In genomic region chr11:89327885-89328284, GRCh38 we compare ENCODE assay signal across 28 cellular contexts.
DNase-seq lines count a peak whose midpoint lies in the region; ATAC-seq, FAIRE-seq and TF ChIP-seq lines count a peak whose summit lies in the region.
"Had no signal": no experiment of that assay in that cellular context is flagged by ENCODE, and none has a peak within 500 bp of the region (broad histone marks: within the 10 kb centered on the region; RNA-seq: fewer than 3 reads in every experiment).

No MANE protein-coding gene starts in this region.

- no peaks in the 10 kb centered on the region for H3K9me2 ChIP-seq in MM.1S (replicated peaks; ENCODE audit: insufficient read depth, low read length)

- H3K36me3 ChIP-seq in MM.1S (replicated peaks; ENCODE audit: insufficient read depth, low read length) (no peaks in the 10 kb centered on the region), astrocyte (ENCODE audit: insufficient read depth, low read length) (no peaks in the 10 kb centered on the region), right lobe of liver (no peaks in the 10 kb centered on the region)
- H3K36me3 ChIP-seq: BLaER1, brain microvascular endothelial cell, thyroid gland had no signal

- ATAC-seq in right lobe of liver: no peak
- ATAC-seq: left lobe of liver, sciatic nerve had no signal

- H3K27ac ChIP-seq in MM.1S (ENCODE audit: low read length): no peak overlapping the region
- no peak overlapping the region for H3K27ac ChIP-seq in astrocyte (ENCODE audit: low read depth, low read length)
- H3K27ac ChIP-seq in right lobe of liver: no peak overlapping the region
- H3K27ac ChIP-seq: BLaER1, brain microvascular endothelial cell, PC-9, thyroid gland had no signal

- H3K27me3 ChIP-seq in MM.1S (replicated peaks; ENCODE audit: insufficient read depth, low read length) (no peaks in the 10 kb centered on the region), astrocyte (ENCODE audit: insufficient read depth, low read length) (no peaks in the 10 kb centered on the region), right lobe of liver (no peaks in the 10 kb centered on the region)
- H3K27me3 ChIP-seq: BLaER1, brain microvascular endothelial cell, thyroid gland had no signal

- H3K27me3 Mint-ChIP-seq in astrocyte (ENCODE audit: low read depth, unreplicated experiment): no peaks in the 10 kb centered on the region
- H3K27me3 Mint-ChIP-seq: activated CD4-positive, alpha-beta memory T cell treated with anti-CD3 and anti-CD28 coated beads for 36 hours; memory B cell; progenitor cell of endocrine pancreas had no signal

- no peaks in the 10 kb centered on the region for H3K79me2 ChIP-seq in MM.1S (ENCODE audit: low read length)
- no peaks in the 10 kb centered on the region for H3K79me2 ChIP-seq in astrocyte (ENCODE audit: insufficient read depth, low read length)

- intact Hi-C loops in right lobe of liver (cut with DNase I): no loop called here

- WGBS in right lobe of liver (ENCODE audit: insufficient coverage, low coverage, low lambda C conversion rate, missing lambda C conversion rate): 83% methylated on average over 5 of the region's 5 CpGs

- H3F3A ChIP-seq in MM.1S (ENCODE audit: insufficient read depth, low read length): no peaks in the 10 kb centered on the region

- H2AFZ ChIP-seq in MM.1S (ENCODE audit: low read length): peak overlapping the region; percentile 66; the same call in 1 of the 2 replicates
- no peak overlapping the region for H2AFZ ChIP-seq in astrocyte (ENCODE audit: low read depth, low read length)
- H2AFZ ChIP-seq: PC-9 had no signal

- no peaks in the 10 kb centered on the region for H3K4me1 ChIP-seq in MM.1S (ENCODE audit: low read length)
- H3K4me1 ChIP-seq in astrocyte (ENCODE audit: insufficient read depth, low read length): no peaks in the 10 kb centered on the region
- H3K4me1 ChIP-seq in right lobe of liver: no peaks in the 10 kb centered on the region
- H3K4me1 ChIP-seq: BLaER1, thyroid gland had no signal

- FAIRE-seq in astrocyte (lab: Jason Lieb, UNC): peak; percentile 20
- FAIRE-seq: GM12892 had no signal

- H3K9me3 ChIP-seq in MM.1S (replicated peaks; ENCODE audit: insufficient read depth, low read length) (no peaks in the 10 kb centered on the region), astrocyte (ENCODE audit: insufficient read depth, low read depth, low read length) (no peaks in the 10 kb centered on the region), right lobe of liver (no peaks in the 10 kb centered on the region)
- H3K9me3 ChIP-seq: BLaER1, thyroid gland had no signal

- H3K9me3 Mint-ChIP-seq in astrocyte (ENCODE audit: unreplicated experiment): no peaks in the 10 kb centered on the region
- H3K9me3 Mint-ChIP-seq: activated CD4-positive, alpha-beta memory T cell treated with anti-CD3 and anti-CD28 coated beads for 36 hours; activated T-helper 1 cell treated with anti-CD3 and anti-CD28 coated beads, Interleukin-12 subunit alpha, Interleukin-12 subunit beta, Interleukin-2, Interleukin-4 antibody, amounts not matched to agents 30 ng/mL and 10 ng/mL and 1 ng/mL, durations not matched to agents 14 hours and 24 hours and 36 hours; memory B cell had no signal

- H3K4me1 Mint-ChIP-seq in astrocyte (ENCODE audit: low read depth, unreplicated experiment): no peaks in the 10 kb centered on the region
- H3K4me1 Mint-ChIP-seq: memory B cell had no signal

- H3K9ac ChIP-seq in MM.1S (ENCODE audit: low read length): no peak overlapping the region; the same call in 1 of the 2 replicates
- H3K9ac ChIP-seq in astrocyte (ENCODE audit: low read length): no peak overlapping the region
- H3K9ac ChIP-seq: BLaER1 had no signal

- no peak overlapping the region for H3K27ac Mint-ChIP-seq in astrocyte (ENCODE audit: unreplicated experiment)
- H3K27ac Mint-ChIP-seq: activated CD4-positive, alpha-beta memory T cell treated with anti-CD3 and anti-CD28 coated beads for 36 hours; activated T-helper 1 cell treated with anti-CD3 and anti-CD28 coated beads, Interleukin-12 subunit alpha, Interleukin-12 subunit beta, Interleukin-2, Interleukin-4 antibody, amounts not matched to agents 30 ng/mL and 10 ng/mL and 1 ng/mL, durations not matched to agents 14 hours and 24 hours and 36 hours; memory B cell; progenitor cell of endocrine pancreas had no signal

- peaks cover 5% of the 10 kb centered on the region for H3K36me3 Mint-ChIP-seq in astrocyte (ENCODE audit: low read depth, unreplicated experiment)
- H3K36me3 Mint-ChIP-seq: activated CD4-positive, alpha-beta memory T cell treated with anti-CD3 and anti-CD28 coated beads for 36 hours; memory B cell had no signal

- H4K20me1 ChIP-seq in MM.1S (ENCODE audit: insufficient read depth, low read length): no peaks in the 10 kb centered on the region
- no peaks in the 10 kb centered on the region for H4K20me1 ChIP-seq in astrocyte (ENCODE audit: insufficient read depth, low read length)
- H4K20me1 ChIP-seq: BLaER1 had no signal

- TF ChIP-seq CTCF in MM.1S (IDR thresholded peaks at IDR 0.05; ENCODE audit: low read length) (no peak), astrocyte (IDR thresholded peaks at IDR 0.05; ENCODE audit: insufficient read depth, low read depth, low read length) (no peak), right lobe of liver (IDR thresholded peaks at IDR 0.05) (no peak)

- no peak overlapping the region for H3K4me3 Mint-ChIP-seq in astrocyte (ENCODE audit: unreplicated experiment)
- H3K4me3 Mint-ChIP-seq: activated CD4-positive, alpha-beta memory T cell treated with anti-CD3 and anti-CD28 coated beads for 36 hours; activated T-helper 1 cell treated with anti-CD3 and anti-CD28 coated beads, Interleukin-12 subunit alpha, Interleukin-12 subunit beta, Interleukin-2, Interleukin-4 antibody, amounts not matched to agents 30 ng/mL and 10 ng/mL and 1 ng/mL, durations not matched to agents 14 hours and 24 hours and 36 hours; memory B cell had no signal

- no peak for DNase-seq in MM.1S
- no peak for DNase-seq in astrocyte (ENCODE audit: low read depth)
- peak; percentile 76 for DNase-seq in islet precursor cell
- DNase-seq in activated naive CD4-positive, alpha-beta T cell treated with Interleukin-2 at 50 U/mL for 16 hours: no peak
- no peak for DNase-seq in right lobe of liver
- DNase-seq in NCI-H510A (lab: John Stamatoyannopoulos, UW): no peak
- DNase-seq in EL: no peak
- DNase-seq: activated CD4-positive, alpha-beta memory T cell treated with anti-CD3 and anti-CD28 coated beads for 36 hours; activated CD4-positive, alpha-beta T cell treated with anti-CD3 and anti-CD28 coated beads for 1 hour; activated naive CD4-positive, alpha-beta T cell treated with anti-CD3 and anti-CD28 coated beads, Interleukin-2, amount 50 U/mL, for 16 hours; amniotic stem cell; brain microvascular endothelial cell; HCEC 1CT; hippocampal formation; NCI-H1048; NCI-H1694 treated with DMSO at 0.1 percent for 48 hours; NCI-H510A treated with DMSO at 0.1 percent for 48 hours; PC-9; Right ventricle myocardium superior; stimulated activated CD4-positive, alpha-beta T cell treated with anti-CD3 and anti-CD28 coated beads, Interleukin-4, amount 100 ng/mL, for 1 hour; thyroid gland had no signal

- peak overlapping the region; percentile 56 for H3K4me2 ChIP-seq in MM.1S (ENCODE audit: low read depth, low read length)
- no peak overlapping the region for H3K4me2 ChIP-seq in astrocyte (ENCODE audit: low read length)
- H3K4me2 ChIP-seq: BLaER1, PC-9 had no signal

- TF ChIP-seq POLR2A in right lobe of liver (IDR thresholded peaks at IDR 0.05): no peak

- peak overlapping the region; percentile 26; the same call in 1 of the 2 replicates for H3K4me3 ChIP-seq in MM.1S (ENCODE audit: low read length)
- H3K4me3 ChIP-seq in astrocyte (ENCODE audit: insufficient read depth, low read depth, low read length): no peak overlapping the region
- no peak overlapping the region for H3K4me3 ChIP-seq in right lobe of liver
- H3K4me3 ChIP-seq: BLaER1, PC-9, thyroid gland had no signal
